Comparison of ENCODE assay signal across 10 cellular contexts in the genomic region with DNA sequence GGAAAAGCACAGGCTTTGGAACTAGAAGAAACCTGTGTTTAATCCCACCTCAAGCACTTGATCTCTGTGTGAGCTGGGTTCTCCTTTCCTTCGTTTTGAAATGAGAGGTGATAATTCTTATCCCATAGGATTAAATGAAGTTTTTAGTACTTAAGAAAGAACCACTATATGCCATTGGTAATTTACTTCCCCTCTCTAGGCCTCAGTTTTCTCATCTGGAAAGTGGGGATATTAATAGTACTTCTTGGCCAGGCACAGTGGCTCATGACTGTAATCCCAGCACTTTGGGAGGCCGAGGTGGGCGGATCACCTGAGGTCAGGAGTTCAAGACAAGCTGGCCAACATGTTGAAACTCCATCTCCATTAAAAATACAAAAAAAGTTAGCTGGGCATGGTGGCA. TPM values are rescaled to one million over a fixed set of nuclear protein-coding genes. Genes with fewer than 3 reads are reported as not detected.
"Had no signal": no experiment of that assay in that cellular context is flagged by ENCODE, and none has a peak within 500 bp of the region (broad histone marks: within the 10 kb centered on the region; RNA-seq: fewer than 3 reads in every experiment).

No MANE protein-coding gene starts in this region.

- H3K4me2 ChIP-seq: GM23338, KMS-11 had no signal

- H3K4me3 Mint-ChIP-seq: GM23338, H9 had no signal

- H3K27ac ChIP-seq: HL-60, KMS-11 had no signal

- FAIRE-seq: H1, H54 had no signal

- DNase-seq: H9, HCEC 1CT, IMR-90, KBM-7 had no signal

- H3K9ac ChIP-seq: KMS-11 had no signal

- H3K27ac Mint-ChIP-seq: GM23338, H9 had no signal

- H3K4me3 ChIP-seq: GM23338 had no signal

- H3K4me1 Mint-ChIP-seq: H9 had no signal

- ATAC-seq: GM23338 had no signal

RNA-seq across cellular contexts. Expression of a gene that starts 14.1 kb away (rescaled TPM):
- total RNA-seq: H1, H9, HT1080, IMR-90 had no signal
- polyA plus RNA-seq: GM23338, IMR-90 had no signal

RNA-seq across cellular contexts. Expression of a gene that starts 14.2 kb away (rescaled TPM):
- total RNA-seq: H1, H9, HT1080, IMR-90 had no signal
- polyA plus RNA-seq: GM23338, H1, IMR-90 had no signal

RNA-seq across cellular contexts. Expression of a gene that starts 48.7 kb away (rescaled TPM):
- total RNA-seq: GM23338, H1, H9, HT1080, IMR-90 had no signal
- polyA plus RNA-seq: GM23338, H1, IMR-90 had no signal
